ENCODE assay signal across 18 cellular contexts in genomic region chr1:211543003-211543402, GRCh38. TPM values are rescaled to one million over a fixed set of nuclear protein-coding genes. Genes with fewer than 3 reads are reported as not detected.
A peak's percentile ranks its signal among the peaks of the same experiment; 100 is the strongest.
DNase-seq lines count a peak whose midpoint lies in the region; ATAC-seq and TF ChIP-seq lines count a peak whose summit lies in the region.
"Had no signal": no experiment of that assay in that cellular context is flagged by ENCODE, and none has a peak within 500 bp of the region (broad histone marks: within the 10 kb centered on the region; RNA-seq: fewer than 3 reads in every experiment).

No MANE protein-coding gene starts in this region.

- H3K27ac ChIP-seq in breast epithelium (peak overlapping the region; percentile 2 to 40), mammary epithelial cell (ENCODE audit: insufficient read depth, low read depth, low read length) (no peak overlapping the region), right lobe of liver (no peak overlapping the region)

- H3K9me3 ChIP-seq in breast epithelium: no peaks in the 10 kb centered on the region
- H3K9me3 ChIP-seq in mammary epithelial cell (replicated peaks; ENCODE audit: insufficient read depth, low read length): no peaks in the 10 kb centered on the region
- H3K9me3 ChIP-seq in right lobe of liver: no peaks in the 10 kb centered on the region

- peak; percentile 46 to 80 (median 68) for ATAC-seq in right lobe of liver

- no peak overlapping the region for H2AFZ ChIP-seq in mammary epithelial cell (ENCODE audit: low read depth, low read length)

- no peaks in the 10 kb centered on the region for H3K36me3 Mint-ChIP-seq in activated naive CD4-positive, alpha-beta T cell treated with anti-CD3 and anti-CD28 coated beads, Interleukin-2, amount 10 ng/mL, durations not matched to agents 7 days and 5 days

- H3K27me3 ChIP-seq in breast epithelium (no peaks in the 10 kb centered on the region), mammary epithelial cell (ENCODE audit: insufficient read depth, low read length) (peaks cover 2% of the 10 kb centered on the region), right lobe of liver (no peaks in the 10 kb centered on the region)

- 85% methylated on average over 3 of the region's 3 CpGs for WGBS in mammary epithelial cell (ENCODE audit: low coverage, missing lambda C conversion rate)
- 63% methylated on average over 2 of the region's 3 CpGs for WGBS in right lobe of liver (ENCODE audit: insufficient coverage, low coverage, low lambda C conversion rate, missing lambda C conversion rate)

- H3K9me3 Mint-ChIP-seq in activated naive CD4-positive, alpha-beta T cell treated with anti-CD3 and anti-CD28 coated beads, Interleukin-2, amount 10 ng/mL, durations not matched to agents 7 days and 5 days: peaks cover 5% of the 10 kb centered on the region
- H3K9me3 Mint-ChIP-seq: HFFc6 had no signal

- no peak for TF ChIP-seq POLR2A in breast epithelium (IDR thresholded peaks at IDR 0.05)
- TF ChIP-seq POLR2A in right lobe of liver (IDR thresholded peaks at IDR 0.05): no peak

- no peak overlapping the region for H3K4me2 ChIP-seq in mammary epithelial cell (ENCODE audit: insufficient read depth, low read depth, low read length)

- H3K79me2 ChIP-seq in mammary epithelial cell (ENCODE audit: insufficient read depth, low read length): no peaks in the 10 kb centered on the region

- peaks cover 4% of the 10 kb centered on the region for H3K4me1 Mint-ChIP-seq in activated naive CD4-positive, alpha-beta T cell treated with anti-CD3 and anti-CD28 coated beads, Interleukin-2, amount 10 ng/mL, durations not matched to agents 7 days and 5 days

- H3K27ac Mint-ChIP-seq in activated naive CD4-positive, alpha-beta T cell treated with anti-CD3 and anti-CD28 coated beads, Interleukin-2, amount 10 ng/mL, durations not matched to agents 7 days and 5 days: no peak overlapping the region
- H3K27ac Mint-ChIP-seq: HFFc6 had no signal

- CTCF ChIA-PET in mammary epithelial cell (lab: Charles Lee; ENCODE audit: low non-redundant PET): no interaction called here
- CTCF ChIA-PET in activated naive CD4-positive, alpha-beta T cell treated with anti-CD3 and anti-CD28 coated beads, Interleukin-2, amount 10 ng/mL, durations not matched to agents 7 days and 5 days (lab: Charles Lee): interaction anchor here (1.0 kb wide), 1 partner anchor 10 kb away, joined by 3 read pairs; no protein-coding TSS in a partner anchor

- H3K9ac ChIP-seq in mammary epithelial cell (ENCODE audit: insufficient read depth, low read length): no peak overlapping the region

- dilution Hi-C loops in mammary epithelial cell (cut with HindIII; ENCODE audit: low sequenced_read_pairs): no loop called here

- H3K36me3 ChIP-seq in breast epithelium: no peaks in the 10 kb centered on the region
- H3K36me3 ChIP-seq in mammary epithelial cell (ENCODE audit: insufficient read depth, low read length): no peaks in the 10 kb centered on the region
- H3K36me3 ChIP-seq in right lobe of liver: no peaks in the 10 kb centered on the region

- H3K4me3 ChIP-seq in breast epithelium: no peak overlapping the region
- H3K4me3 ChIP-seq in mammary epithelial cell (replicated peaks in 1 of 3; ENCODE audit: insufficient read depth in 1 of 3, low read depth in 2 of 3, low read length in 3 of 3): no peak overlapping the region
- H3K4me3 ChIP-seq in right lobe of liver: no peak overlapping the region

- no peaks in the 10 kb centered on the region for H4K20me1 ChIP-seq in mammary epithelial cell (ENCODE audit: insufficient read depth, low read length)

- peaks cover 38% of the 10 kb centered on the region for H3K27me3 Mint-ChIP-seq in activated naive CD4-positive, alpha-beta T cell treated with anti-CD3 and anti-CD28 coated beads, Interleukin-2, amount 10 ng/mL, durations not matched to agents 7 days and 5 days

- in situ Hi-C loops in mammary epithelial cell (cut with MboI; ENCODE audit: low sequenced_read_pairs in 2 of 2): no loop called here

- TF ChIP-seq CTCF in breast epithelium (IDR thresholded peaks at IDR 0.05) (no peak), mammary epithelial cell (conservative IDR thresholded peaks at IDR 0.05 in 1 of 2, IDR thresholded peaks at IDR 0.05 in 1 of 2; ENCODE audit: extremely low read depth in 1 of 2, insufficient read depth in 1 of 2, low read depth in 1 of 2, low read length in 2 of 2) (no peak), right lobe of liver (IDR thresholded peaks at IDR 0.05) (peak in 1 of 4 donors; percentile 7)

- intact Hi-C loops in breast epithelium (cut with DNase I; ENCODE audit: low total_unique reads): no loop called here
- intact Hi-C loops in mammary epithelial cell (cut with micrococcal nuclease): no loop called here
- intact Hi-C loops in right lobe of liver (cut with DNase I): no loop called here

- no TSS peak for BruUV-seq in mammary epithelial cell (replicated peaks; lab: Mats Ljungman, UMichigan)

- no peak overlapping the region for H3K4me3 Mint-ChIP-seq in activated naive CD4-positive, alpha-beta T cell treated with anti-CD3 and anti-CD28 coated beads, Interleukin-2, amount 10 ng/mL, durations not matched to agents 7 days and 5 days
- H3K4me3 Mint-ChIP-seq: HFFc6 had no signal

- DNase-seq in breast epithelium (ENCODE audit: low spot score in 2 of 2) (peak in 1 of 2 donors; percentile 23), mammary epithelial cell (no peak), SW480 (ENCODE audit: low spot score) (peak; percentile 33), right lobe of liver (no peak), retina (no peak), HuH-7.5 (ENCODE audit: low spot score) (no peak)
- no peak for DNase-seq in activated CD4-positive, CD25-positive, alpha-beta regulatory T cell treated with anti-CD3 and anti-CD28 coated beads, Interleukin-2, amount 50 U/mL, for 72 hours
- no peak for DNase-seq in activated naive CD4-positive, alpha-beta T cell treated with anti-CD3 and anti-CD28 coated beads, Interleukin-2, amount 10 ng/mL, durations not matched to agents 7 days and 5 days
- DNase-seq: DMS79, GOT3, HFFc6, NCI-H1417, NCI-H1930, NCI-H2171 treated with DMSO at 0.1 percent for 48 hours had no signal

- H3K4me1 ChIP-seq in breast epithelium (no peaks in the 10 kb centered on the region), mammary epithelial cell (ENCODE audit: insufficient read depth, low read length) (no peaks in the 10 kb centered on the region), right lobe of liver (no peaks in the 10 kb centered on the region)

RNA-seq across cellular contexts. Expression of gene SLC30A1, which starts 36.0 kb away (rescaled TPM):
- 10 to 100 TPM; 16.1 to 21.2 (median 16.3) TPM for total RNA-seq in breast epithelium
- total RNA-seq in mammary epithelial cell: 10 to 100 TPM; 30.2 to 63.0 TPM
- polyA plus RNA-seq in mammary epithelial cell: 6.6 TPM
- polyA minus RNA-seq in mammary epithelial cell: 18.0 TPM
- 10 to 100 TPM; 23.2 to 72.9 (median 48.2) TPM for total RNA-seq in right lobe of liver

RNA-seq across cellular contexts. Expression of gene RD3, which starts 51.0 kb away (rescaled TPM):
- total RNA-seq in breast epithelium: under 1 TPM in 2 of 3 donors, not detected in 1; 0.15 to 0.32 TPM
- total RNA-seq in mammary epithelial cell: not detected
- not detected for polyA plus RNA-seq in mammary epithelial cell
- polyA minus RNA-seq in mammary epithelial cell: not detected
- not detected for total RNA-seq in right lobe of liver
- total RNA-seq: G401, HFFc6, NCI-H460, OCI-LY7, SK-MEL-5 had no signal

Comparison
In these comparisons a context has a peak if more than half of its experiments do, and no peak if none do; other contexts are left out.
1. H3K27ac ChIP-seq: peak in breast epithelium (2 of 2); none in mammary epithelial cell (single experiment) and right lobe of liver (0 of 3).